ENCODE assay signal across 21 cellular contexts in the genomic region with DNA sequence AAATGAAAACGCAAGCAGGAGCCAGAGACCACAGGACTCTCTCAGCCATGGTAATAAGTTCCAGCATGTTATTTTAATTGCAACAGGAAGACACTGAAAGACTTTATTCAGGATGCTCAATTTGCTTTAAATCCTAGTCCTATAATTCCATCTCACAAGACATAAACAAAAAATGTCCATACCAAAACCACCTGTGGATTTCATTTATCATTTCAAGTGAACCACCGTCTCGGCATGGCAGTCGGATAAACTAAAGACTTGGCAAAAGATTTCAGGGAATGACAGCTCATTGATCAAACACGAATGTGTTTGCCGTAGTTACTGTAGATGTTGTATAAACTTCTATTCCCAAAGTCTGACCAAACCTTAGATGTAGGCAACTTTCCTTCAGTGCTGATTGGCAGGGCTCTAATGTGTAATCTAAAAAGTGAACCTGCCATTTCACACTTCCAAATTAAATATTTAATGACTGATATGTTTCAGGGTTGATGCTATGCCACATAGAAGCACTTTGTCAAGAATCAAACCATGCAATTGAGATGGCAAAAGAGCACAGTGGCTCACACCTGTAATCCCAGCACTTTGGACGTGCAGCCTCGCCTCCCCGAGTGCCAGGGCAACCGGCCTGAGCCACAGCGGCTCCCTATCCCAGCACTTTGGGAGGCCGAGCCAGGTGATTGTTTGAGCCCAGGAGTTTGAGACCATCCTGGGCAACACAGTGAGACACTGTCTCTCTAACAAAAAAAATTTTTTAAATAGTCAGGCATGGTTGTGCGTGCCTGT.
"Had no signal": no experiment of that assay in that cellular context is flagged by ENCODE, and none has a peak within 500 bp of the region (broad histone marks: within the 10 kb centered on the region; RNA-seq: fewer than 3 reads in every experiment).

No MANE protein-coding gene starts in this region.

- ATAC-seq: activated CD8-positive, alpha-beta memory T cell treated with anti-CD3 and anti-CD28 coated beads, Interleukin-2, amount 10 ng/mL, durations not matched to agents 7 days and 5 days; activated naive CD4-positive, alpha-beta T cell treated with anti-CD3 and anti-CD28 coated beads, Interleukin-2, amount 50 U/mL, for 72 hours; PC-3 had no signal

- DNase-seq: activated B cell treated with CpG ODN at 0.5 μM for 24 hours; activated CD4-positive, alpha-beta T cell treated with anti-CD3 and anti-CD28 coated beads for 1 hour; activated CD4-positive, alpha-beta T cell treated with anti-CD3 and anti-CD28 coated beads, Interleukin-2, amount 10 ng/mL, durations not matched to agents 24 days and 14 days; activated CD4-positive, alpha-beta T cell treated with anti-CD3 and anti-CD28 coated beads, Interleukin-2, amount 50 U/mL, for 48 hours; activated CD8-positive, alpha-beta memory T cell treated with anti-CD3 and anti-CD28 coated beads, Interleukin-2, amount 10 ng/mL, durations not matched to agents 7 days and 5 days; activated effector memory CD4-positive, alpha-beta T cell treated with Interleukin-2 at 50 U/mL for 16 hours; activated naive CD4-positive, alpha-beta T cell; activated T-cell treated with anti-CD3 and anti-CD28 coated beads, Interleukin-2, amount 50 U/mL, for 24 hours; Kasumi-1; KBM-7; NCI-H1105 treated with DMSO at 0.1 percent for 48 hours; NCI-H1436 treated with DMSO at 0.1 percent for 48 hours; NCI-H187; NCI-H2081; NCI-H510A treated with DMSO at 0.1 percent for 48 hours; NCI-H69; NK-92 treated with Interleukin-12 subunit alpha and Interleukin-12 subunit beta, amount 100 ng/mL, for 24 hours; PC-3; SHP77 treated with DMSO at 0.1 percent for 48 hours; T-helper 9 cell had no signal
